In genomic region chr5:57698785-57699184, GRCh38 we compare ENCODE assay signal across 12 cellular contexts.
DNase-seq lines count a peak whose midpoint lies in the region; ATAC-seq, FAIRE-seq and TF ChIP-seq lines count a peak whose summit lies in the region.
"Had no signal": no experiment of that assay in that cellular context is flagged by ENCODE, and none has a peak within 500 bp of the region (broad histone marks: within the 10 kb centered on the region; RNA-seq: fewer than 3 reads in every experiment).

No MANE protein-coding gene starts in this region.

- no peak for ATAC-seq in HG03460 (IDR thresholded peaks at IDR 0.05; ENCODE audit: unreplicated experiment)

- H3K79me2 ChIP-seq in keratinocyte (ENCODE audit: control insufficient read depth, insufficient read depth, low read length), result no peaks in the 10 kb centered on the region

- H3K27me3 ChIP-seq in keratinocyte (ENCODE audit: control insufficient read depth, extremely low read depth, insufficient read depth, low read length), result no peaks in the 10 kb centered on the region

- no peaks in the 10 kb centered on the region for H3K9me3 ChIP-seq in keratinocyte (ENCODE audit: control insufficient read depth, low read depth, low read length)
- H3K9me3 ChIP-seq: SK-N-SH had no signal

- DNase-seq in Daoy (ENCODE audit: low read depth) (peak; percentile 82), LoVo (ENCODE audit: low spot score) (peak; percentile 80), SW480 (ENCODE audit: low spot score) (peak; percentile 29), keratinocyte (ENCODE audit: low read depth, low spot score) (peak; percentile 78), HuH-7.5 (ENCODE audit: low spot score) (no peak), NOMO-1 treated with DMSO at 0.1 percent for 48 hours (lab: John Stamatoyannopoulos, UW; ENCODE audit: unreplicated experiment) (no peak), SKM-1 (lab: John Stamatoyannopoulos, UW; ENCODE audit: unreplicated experiment) (no peak)
- DNase-seq: activated CD4-positive, alpha-beta T cell treated with anti-CD3 and anti-CD28 coated beads for 48 hours; naive B cell; SK-N-SH had no signal

- no peak overlapping the region for H3K9ac ChIP-seq in keratinocyte (ENCODE audit: control insufficient read depth, extremely low read depth, insufficient read depth, low read length)
- H3K9ac ChIP-seq: SK-N-SH had no signal

- H3K4me3 ChIP-seq in keratinocyte (ENCODE audit: control insufficient read depth in 2 of 3, extremely low read depth in 1 of 3, insufficient read depth in 2 of 3, low read depth in 1 of 3, low read length in 3 of 3), result no peak overlapping the region

- H3K36me3 ChIP-seq in keratinocyte (ENCODE audit: control insufficient read depth in 2 of 2, extremely low read depth in 1 of 2, insufficient read depth in 2 of 2, low read length in 2 of 2), result no peaks in the 10 kb centered on the region

- H3K4me2 ChIP-seq in keratinocyte (ENCODE audit: control insufficient read depth, extremely low read depth, insufficient read depth, low read depth, low read length), result peak overlapping the region; percentile 69
- H3K4me2 ChIP-seq: SK-N-SH had no signal

- peak overlapping the region; percentile 93 for H2AFZ ChIP-seq in keratinocyte (ENCODE audit: control insufficient read depth, low read length)

- dilution Hi-C loops in keratinocyte (cut with MboI; ENCODE audit: extremely low pct_ligation_motif_present, low sequenced_read_pairs), result no loop called here

- H3K4me1 ChIP-seq in keratinocyte (ENCODE audit: control insufficient read depth, extremely low read depth, insufficient read depth, low read length), result peaks cover 43% of the 10 kb centered on the region

- no peak for TF ChIP-seq CTCF in keratinocyte (optimal IDR thresholded peaks at IDR 0.05 in 1 of 3, IDR thresholded peaks at IDR 0.05 in 1 of 3, conservative IDR thresholded peaks at IDR 0.05 in 1 of 3; ENCODE audit: extremely low read depth in 1 of 3, insufficient read depth in 2 of 3, low read length in 3 of 3)

- peak; percentile 92 for FAIRE-seq in keratinocyte (lab: Jason Lieb, UNC)

- H3K27ac ChIP-seq in keratinocyte (ENCODE audit: control insufficient read depth, insufficient read depth, low read length), result peak overlapping the region; percentile 77
- H3K27ac ChIP-seq: C4-2B had no signal

- no peaks in the 10 kb centered on the region for H4K20me1 ChIP-seq in keratinocyte (ENCODE audit: control insufficient read depth, extremely low read depth, insufficient read depth, low read length)

- no peaks in the 10 kb centered on the region for H3K9me1 ChIP-seq in keratinocyte (ENCODE audit: control insufficient read depth, extremely low read depth, insufficient read depth, low read length)

Comparison
In these comparisons a context has a peak if more than half of its experiments do, and no peak if none do; other contexts are left out.
1. DNase-seq: peak in Daoy (single experiment), LoVo (single experiment), SW480 (single experiment) and keratinocyte (single experiment); none in HuH-7.5 (single experiment), NOMO-1 treated with DMSO at 0.1 percent for 48 hours (single experiment) and SKM-1 (single experiment).